Comparison of ENCODE assay signal across 32 cellular contexts in the genomic region with DNA sequence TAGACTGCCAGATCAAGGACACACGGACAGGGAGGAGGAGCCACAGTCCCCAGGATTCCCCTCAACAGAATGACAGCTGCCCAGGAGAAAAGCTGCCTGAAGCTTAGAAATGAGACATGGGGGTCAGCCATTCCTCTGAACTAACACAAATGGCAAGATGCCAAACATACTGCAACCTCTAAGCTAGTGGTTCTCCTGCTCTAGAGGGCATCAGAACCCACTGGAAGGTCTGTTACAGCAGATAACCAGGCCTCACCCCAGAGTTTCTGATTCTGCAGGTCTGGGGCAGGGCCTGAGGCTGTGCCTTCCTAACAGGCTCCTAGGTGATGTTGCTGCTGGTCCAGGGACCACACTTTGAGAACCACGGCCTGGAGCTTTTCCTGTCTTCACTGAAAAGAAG. TPM values are rescaled to one million over a fixed set of nuclear protein-coding genes. Genes with fewer than 3 reads are reported as not detected.
DNase-seq lines count a peak whose midpoint lies in the region; ATAC-seq and TF ChIP-seq lines count a peak whose summit lies in the region.
"Had no signal": no experiment of that assay in that cellular context is flagged by ENCODE, and none has a peak within 500 bp of the region (broad histone marks: within the 10 kb centered on the region; RNA-seq: fewer than 3 reads in every experiment).

No MANE protein-coding gene starts in this region.

- DNase-seq in Calu3 (no peak), HUDEP-2 (lab: John Stamatoyannopoulos, UW; ENCODE audit: unreplicated experiment in 76 of 76) (peak in 70 of 76 experiments; percentile 23 to 92 (median 66)), activated B cell treated with CpG ODN at 0.5 μM for 24 hours (no peak), myocyte (ENCODE audit: low read depth) (peak; percentile 15), iPS-NIHi7 (ENCODE audit: extremely low spot score) (no peak), dorsolateral prefrontal cortex (no peak), T-helper 1 cell (no peak)
- no peak for DNase-seq in effector CD4-positive, alpha-beta T cell
- DNase-seq: activated CD4-positive, alpha-beta T cell treated with anti-CD3 and anti-CD28 coated beads for 4 hours; activated CD8-positive, alpha-beta memory T cell treated with anti-CD3 and anti-CD28 coated beads for 24 hours; activated effector memory CD4-positive, alpha-beta T cell treated with anti-CD3 and anti-CD28 coated beads, Interleukin-2, amount 50 U/mL, for 16 hours; activated naive CD8-positive, alpha-beta T cell treated with anti-CD3 and anti-CD28 coated beads for 36 hours; activated T-cell treated with anti-CD3 and anti-CD28 coated beads, Interleukin-2, amount 50 U/mL, for 1 hour; central memory CD4-positive, alpha-beta T cell; DMS79; foreskin fibroblast; GDM1; KBM-7; lower lobe of right lung; NCI-H1092; NCI-H1694; NCI-H2171; PC-3; sigmoid colon; SK-N-SH; stimulated activated CD4-positive, alpha-beta T cell treated with anti-CD3 and anti-CD28 coated beads, Interleukin-4, amount 100 ng/mL, for 1 hour; T-helper 17 cell; trophoblast cell had no signal

- H3K36me3 Mint-ChIP-seq in Calu3 (ENCODE audit: insufficient read depth, unreplicated experiment) (peaks cover 17% of the 10 kb centered on the region), activated B cell treated with CpG ODN at 0.5 μM for 24 hours (ENCODE audit: low read depth) (peaks cover 60% of the 10 kb centered on the region)
- H3K36me3 Mint-ChIP-seq: activated naive CD8-positive, alpha-beta T cell treated with anti-CD3 and anti-CD28 coated beads for 36 hours; natural killer cell treated with Interleukin-12 subunit alpha and Interleukin-12 subunit beta and Interleukin-15 and Interleukin-18, amount 100 ng/mL, for 72 hours had no signal

- no peak overlapping the region for H3K4me3 ChIP-seq in dorsolateral prefrontal cortex
- H3K4me3 ChIP-seq: BLaER1, esophagus muscularis mucosa, lower lobe of right lung, sigmoid colon had no signal

- H3K4me3 Mint-ChIP-seq in Calu3 (ENCODE audit: low read depth, unreplicated experiment) (no peak overlapping the region), activated B cell treated with CpG ODN at 0.5 μM for 24 hours (no peak overlapping the region)
- H3K4me3 Mint-ChIP-seq: activated naive CD8-positive, alpha-beta T cell treated with anti-CD3 and anti-CD28 coated beads for 36 hours; natural killer cell treated with Interleukin-12 subunit alpha and Interleukin-12 subunit beta and Interleukin-15 and Interleukin-18, amount 100 ng/mL, for 72 hours; T-helper 17 cell had no signal

- intact Hi-C loops in Calu3 (cut with micrococcal nuclease; ENCODE audit: unreplicated experiment): no loop called here
- intact Hi-C loops in activated B cell treated with CpG ODN at 0.5 μM for 24 hours (cut with micrococcal nuclease): no loop called here
- intact Hi-C loops in dorsolateral prefrontal cortex (cut with DNase I): no loop called here

- CTCF ChIA-PET in Calu3 (lab: Charles Lee) (interaction anchor here (1.2 kb wide), 1 partner anchor 59 kb away, joined by 4 read pairs; no protein-coding TSS in a partner anchor), activated B cell treated with CpG ODN at 0.5 μM for 24 hours (lab: Charles Lee) (interaction anchor here (1.0 to 1.7 kb wide), 3 partner anchors 28 to 197 kb away, joined by 3 to 6 read pairs (median 4); no protein-coding TSS in a partner anchor)

- POLR2A ChIA-PET in activated B cell treated with CpG ODN at 0.5 μM for 24 hours (lab: Charles Lee): interaction anchor here (0.5 to 14.6 kb wide), 3 partner anchors 17 to 560 kb away, joined by 3 to 581 read pairs (median 128); partner anchors contain the start of gene BID

- TF ChIP-seq CTCF in Calu3 (IDR thresholded peaks at IDR 0.05; ENCODE audit: unreplicated experiment): no peak
- TF ChIP-seq CTCF in activated B cell treated with CpG ODN at 0.5 μM for 24 hours (IDR thresholded peaks at IDR 0.05): no peak
- no peak for TF ChIP-seq CTCF in dorsolateral prefrontal cortex (IDR thresholded peaks at IDR 0.05 in 54 of 56, conservative IDR thresholded peaks at IDR 0.05 in 2 of 56; ENCODE audit: low read depth in 1 of 56, partially characterized antibody in 56 of 56)

- H3K27ac ChIP-seq in dorsolateral prefrontal cortex: no peak overlapping the region
- H3K27ac ChIP-seq: BLaER1, esophagus muscularis mucosa, lower lobe of right lung, sigmoid colon had no signal

- BruUV-seq in Calu3 (replicated peaks; lab: Mats Ljungman, UMichigan): no TSS peak

- H3K9me3 Mint-ChIP-seq in Calu3 (ENCODE audit: low read depth, unreplicated experiment) (no peaks in the 10 kb centered on the region), activated B cell treated with CpG ODN at 0.5 μM for 24 hours (no peaks in the 10 kb centered on the region)
- H3K9me3 Mint-ChIP-seq: activated naive CD8-positive, alpha-beta T cell treated with anti-CD3 and anti-CD28 coated beads for 36 hours; natural killer cell treated with Interleukin-12 subunit alpha and Interleukin-12 subunit beta and Interleukin-15 and Interleukin-18, amount 100 ng/mL, for 72 hours had no signal

- peak overlapping the region; percentile 49 for H3K27ac Mint-ChIP-seq in Calu3 (ENCODE audit: unreplicated experiment)
- peak overlapping the region; percentile 76 for H3K27ac Mint-ChIP-seq in activated B cell treated with CpG ODN at 0.5 μM for 24 hours
- H3K27ac Mint-ChIP-seq: activated naive CD8-positive, alpha-beta T cell treated with anti-CD3 and anti-CD28 coated beads for 36 hours; natural killer cell treated with Interleukin-12 subunit alpha and Interleukin-12 subunit beta and Interleukin-15 and Interleukin-18, amount 100 ng/mL, for 72 hours; T-helper 17 cell had no signal

- no peaks in the 10 kb centered on the region for H3K27me3 ChIP-seq in dorsolateral prefrontal cortex
- H3K27me3 ChIP-seq: BLaER1, esophagus muscularis mucosa, sigmoid colon had no signal

- H3K27me3 Mint-ChIP-seq in Calu3 (ENCODE audit: unreplicated experiment) (no peaks in the 10 kb centered on the region), activated B cell treated with CpG ODN at 0.5 μM for 24 hours (no peaks in the 10 kb centered on the region)
- H3K27me3 Mint-ChIP-seq: activated naive CD8-positive, alpha-beta T cell treated with anti-CD3 and anti-CD28 coated beads for 36 hours; natural killer cell treated with Interleukin-12 subunit alpha and Interleukin-12 subunit beta and Interleukin-15 and Interleukin-18, amount 100 ng/mL, for 72 hours; T-helper 17 cell had no signal

- H3K4me1 Mint-ChIP-seq in Calu3 (ENCODE audit: low read depth, unreplicated experiment): no peaks in the 10 kb centered on the region
- peaks cover 42% of the 10 kb centered on the region for H3K4me1 Mint-ChIP-seq in activated B cell treated with CpG ODN at 0.5 μM for 24 hours

- ATAC-seq in activated B cell treated with CpG ODN at 0.5 μM for 24 hours (ENCODE audit: low read depth): no peak
- ATAC-seq: lower lobe of right lung; natural killer cell treated with Interleukin-12 subunit alpha and Interleukin-12 subunit beta and Interleukin-15 and Interleukin-18, amount 100 ng/mL, for 72 hours; PC-3; Right ventricle myocardium inferior; T-helper 17 cell had no signal

RNA-seq across cellular contexts. Expression of gene BID, which starts 28.6 kb away (rescaled TPM):
- 99.3 and 103 TPM in 2 replicates for total RNA-seq in Calu3 (2022)
- total RNA-seq in activated B cell treated with CpG ODN at 0.5 μM for 24 hours: 78.9 and 81.4 TPM in 2 replicates
- total RNA-seq in myocyte: 44.6 and 62.7 TPM in 2 replicates
- polyA plus RNA-seq in myocyte (2012): 33.1 TPM
- total RNA-seq in dorsolateral prefrontal cortex: 10 to 100 TPM; 14.9 to 53.3 (median 31.3) TPM

Comparison
In these comparisons a context has a peak if more than half of its experiments do, and no peak if none do; other contexts are left out.
1. DNase-seq: peak in HUDEP-2 (70 of 76) and myocyte (single experiment); none in Calu3 (single experiment), activated B cell treated with CpG ODN at 0.5 μM for 24 hours (single experiment), iPS-NIHi7 (single experiment), dorsolateral prefrontal cortex (0 of 10), T-helper 1 cell (0 of 5) and effector CD4-positive, alpha-beta T cell (single experiment).